ENCODE assay signal across 14 cellular contexts in genomic region chr16:5175263-5175662, GRCh38.
"Had no signal": no experiment of that assay in that cellular context is flagged by ENCODE, and none has a peak within 500 bp of the region (broad histone marks: within the 10 kb centered on the region; RNA-seq: fewer than 3 reads in every experiment).

No MANE protein-coding gene starts in this region.

- H3K4me3 ChIP-seq: esophagus squamous epithelium, heart left ventricle, right atrium auricular region, tibial nerve had no signal

- H3K4me1 ChIP-seq: esophagus squamous epithelium, heart left ventricle, right atrium auricular region, tibial nerve had no signal

- H3K27me3 ChIP-seq: esophagus squamous epithelium, heart left ventricle, right atrium auricular region, tibial nerve had no signal

- H3K4me3 Mint-ChIP-seq: activated naive CD8-positive, alpha-beta T cell; activated T-cell treated with anti-CD3 and anti-CD28 coated beads, Interleukin-2, amount 50 U/mL, for 4 hours had no signal

- H3K27ac ChIP-seq: esophagus squamous epithelium, heart left ventricle, right atrium auricular region, tibial nerve had no signal

- H3K36me3 ChIP-seq: esophagus squamous epithelium, heart left ventricle, right atrium auricular region, tibial nerve had no signal

- H3K36me3 Mint-ChIP-seq: activated naive CD8-positive, alpha-beta T cell had no signal

- DNase-seq: activated CD4-positive, alpha-beta T cell treated with anti-CD3 and anti-CD28 coated beads for 1 hour; activated CD4-positive, alpha-beta T cell treated with anti-CD3 and anti-CD28 coated beads, Interleukin-2, amount 50 U/mL, for 48 hours; activated effector memory CD4-positive, alpha-beta T cell treated with anti-CD3 and anti-CD28 coated beads, Interleukin-2, amount 50 U/mL, for 16 hours; activated T-cell treated with anti-CD3 and anti-CD28 coated beads, Interleukin-2, amount 50 U/mL, for 4 hours; esophagus squamous epithelium; foreskin fibroblast; heart left ventricle; kidney; small intestine; SW 1271; T-helper 9 cell had no signal

- H3K27ac Mint-ChIP-seq: activated naive CD8-positive, alpha-beta T cell had no signal
